In the genomic region with DNA sequence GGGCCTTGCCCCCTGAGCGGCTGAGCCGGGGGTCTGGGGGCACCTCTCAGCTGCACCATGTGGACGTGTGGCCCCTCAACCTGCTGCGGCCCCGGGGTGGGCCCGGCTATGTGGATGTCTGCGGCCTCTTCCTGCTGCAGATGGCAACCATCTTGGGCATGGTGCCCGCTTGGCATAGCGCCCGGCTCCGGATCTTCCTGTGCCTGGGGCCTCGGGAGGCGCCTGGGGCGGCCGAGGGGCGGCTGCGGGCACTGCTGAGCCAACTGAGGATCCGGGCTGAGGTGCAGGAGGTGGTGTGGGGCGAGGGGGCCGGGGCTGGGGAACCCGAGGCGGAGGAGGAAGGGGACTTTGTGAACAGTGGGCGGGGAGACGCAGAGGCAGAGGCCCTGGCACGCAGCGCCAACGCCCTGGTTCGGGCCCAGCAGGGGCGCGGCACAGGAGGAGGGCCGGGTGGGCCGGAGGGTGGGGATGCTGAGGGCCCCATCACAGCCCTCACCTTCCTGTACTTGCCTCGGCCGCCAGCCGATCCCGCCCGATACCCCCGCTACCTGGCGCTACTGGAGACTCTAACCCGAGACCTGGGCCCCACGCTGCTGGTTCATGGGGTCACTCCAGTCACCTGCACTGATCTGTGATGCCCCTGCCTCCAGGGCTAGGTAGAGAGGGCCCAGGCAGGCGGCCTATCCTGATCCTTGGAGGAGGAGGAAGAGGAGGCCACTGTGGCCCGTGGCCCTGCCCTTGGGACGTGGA, we compare ENCODE assay signal across 8 cellular contexts. TPM values are rescaled to one million over a fixed set of nuclear protein-coding genes. Genes with fewer than 3 reads are reported as not detected.
A peak's percentile ranks its signal among the peaks of the same experiment; 100 is the strongest.
DNase-seq lines count a peak whose midpoint lies in the region; ATAC-seq and TF ChIP-seq lines count a peak whose summit lies in the region.

No MANE protein-coding gene starts in this region.

- no peaks in the 10 kb centered on the region for H3K27me3 ChIP-seq in Caco-2 (replicated peaks; ENCODE audit: control insufficient read depth, insufficient read depth, low read length)
- no peaks in the 10 kb centered on the region for H3K27me3 ChIP-seq in brain microvascular endothelial cell (replicated peaks)

- peaks cover 7% of the 10 kb centered on the region for H3K4me1 Mint-ChIP-seq in Caco-2 (ENCODE audit: low read depth, unreplicated experiment)
- peaks cover 14% of the 10 kb centered on the region for H3K4me1 Mint-ChIP-seq in stimulated activated naive CD8-positive, alpha-beta T cell treated with anti-CD3 and anti-CD28 coated beads, Interleukin-15, Interleukin-2, amounts not matched to agents 100 ng/mL and 50 ng/mL, for 24 hours (ENCODE audit: low read depth)

- BruUV-seq in Caco-2 (replicated peaks; lab: Mats Ljungman, UMichigan): no TSS peak

- peaks cover 66% of the 10 kb centered on the region for H3K36me3 Mint-ChIP-seq in Caco-2 (ENCODE audit: insufficient read depth, unreplicated experiment)
- H3K36me3 Mint-ChIP-seq in stimulated activated naive CD8-positive, alpha-beta T cell treated with anti-CD3 and anti-CD28 coated beads, Interleukin-15, Interleukin-2, amounts not matched to agents 100 ng/mL and 50 ng/mL, for 24 hours (ENCODE audit: low read depth): peaks cover 17% of the 10 kb centered on the region

- ATAC-seq in left colon (peak; percentile 83), HG02763 (IDR thresholded peaks at IDR 0.05; ENCODE audit: unreplicated experiment) (no peak)

- H3K27ac Mint-ChIP-seq in Caco-2 (ENCODE audit: unreplicated experiment): peak overlapping the region; percentile 88
- peak overlapping the region; percentile 40 for H3K27ac Mint-ChIP-seq in stimulated activated naive CD8-positive, alpha-beta T cell treated with anti-CD3 and anti-CD28 coated beads, Interleukin-15, Interleukin-2, amounts not matched to agents 100 ng/mL and 50 ng/mL, for 24 hours

- H3K4me3 ChIP-seq in Caco-2 (ENCODE audit: low read depth, low read length) (no peak overlapping the region), brain microvascular endothelial cell (ENCODE audit: low read depth, low read length) (no peak overlapping the region)

- CTCF ChIA-PET in Caco-2 (lab: Charles Lee): no interaction called here

- in situ Hi-C loops in brain microvascular endothelial cell (cut with HindIII; ENCODE audit: low pct_ligation_motif_present, low sequenced_read_pairs): no loop called here

- no peaks in the 10 kb centered on the region for H3K9me3 ChIP-seq in Caco-2

- H3K36me3 ChIP-seq in Caco-2 (ENCODE audit: control insufficient read depth, insufficient read depth, low read length) (no peaks in the 10 kb centered on the region), brain microvascular endothelial cell (replicated peaks) (peaks cover 13% of the 10 kb centered on the region)

- DNase-seq in Caco-2 (no peak), NCI-H1694 (lab: John Stamatoyannopoulos, UW) (peak; percentile 51), amygdala (lab: John Stamatoyannopoulos, UW) (peak in 55 of 56 donors; percentile 27 to 94 (median 69)), left colon (peak; percentile 88 to 89), DMS114 treated with DMSO at 0.1 percent for 48 hours (lab: John Stamatoyannopoulos, UW; ENCODE audit: unreplicated experiment) (no peak), brain microvascular endothelial cell (no peak)

- intact Hi-C loops in Caco-2 (cut with micrococcal nuclease; ENCODE audit: unreplicated experiment): no loop called here
- intact Hi-C loops in left colon (cut with DNase I, micrococcal nuclease): no loop called here

- H3K4me3 Mint-ChIP-seq in Caco-2 (ENCODE audit: unreplicated experiment): peak overlapping the region; percentile 75
- H3K4me3 Mint-ChIP-seq in stimulated activated naive CD8-positive, alpha-beta T cell treated with anti-CD3 and anti-CD28 coated beads, Interleukin-15, Interleukin-2, amounts not matched to agents 100 ng/mL and 50 ng/mL, for 24 hours: peak overlapping the region; percentile 92

- H3K4me1 ChIP-seq in Caco-2: peaks cover 17% of the 10 kb centered on the region

- POLR2A ChIA-PET in Caco-2 (lab: Charles Lee): interaction anchor here (0.7 kb wide), 1 partner anchor 283 kb away, joined by 3 read pairs; no protein-coding TSS in a partner anchor

- H3K9me3 Mint-ChIP-seq in Caco-2 (ENCODE audit: unreplicated experiment): no peaks in the 10 kb centered on the region
- H3K9me3 Mint-ChIP-seq in stimulated activated naive CD8-positive, alpha-beta T cell treated with anti-CD3 and anti-CD28 coated beads, Interleukin-15, Interleukin-2, amounts not matched to agents 100 ng/mL and 50 ng/mL, for 24 hours: no peaks in the 10 kb centered on the region

- H3K27me3 Mint-ChIP-seq in Caco-2 (ENCODE audit: insufficient read depth, unreplicated experiment): no peaks in the 10 kb centered on the region
- no peaks in the 10 kb centered on the region for H3K27me3 Mint-ChIP-seq in stimulated activated naive CD8-positive, alpha-beta T cell treated with anti-CD3 and anti-CD28 coated beads, Interleukin-15, Interleukin-2, amounts not matched to agents 100 ng/mL and 50 ng/mL, for 24 hours

- no peak overlapping the region for H3K27ac ChIP-seq in brain microvascular endothelial cell

- TF ChIP-seq CTCF in Caco-2 (IDR thresholded peaks at IDR 0.05; ENCODE audit: insufficient read depth in 1 of 2, low read depth in 1 of 2, low read length in 1 of 2, severe bottlenecking in 1 of 2, unreplicated experiment in 1 of 2) (no peak), brain microvascular endothelial cell (IDR thresholded peaks at IDR 0.05; ENCODE audit: low read depth, low read length, missing control alignments) (no peak)

RNA-seq across cellular contexts. Expression of gene TRIP6, which starts 1.0 kb away (rescaled TPM):
- total RNA-seq in Caco-2 (2022) (66.6 and 75.5 TPM in 2 replicates), left colon (10 to 100 TPM; 18.6 to 21.4 TPM)

RNA-seq across cellular contexts. Expression of gene SRRT, which starts 8.8 kb away (rescaled TPM):
- total RNA-seq in Caco-2 (2022) (211 and 243 TPM in 2 replicates), left colon (100 to 1,000 TPM in 1 of 2 donors, 10 to 100 TPM in 1; 85.9 to 116 TPM)

RNA-seq across cellular contexts. Expression of gene SLC12A9, which starts 13.6 kb away (rescaled TPM):
- total RNA-seq in Caco-2 (2022) (59.0 and 60.7 TPM in 2 replicates), left colon (10 to 100 TPM; 31.0 to 33.6 TPM)

RNA-seq across cellular contexts. Expression of gene UFSP1, which starts 23.4 kb away (rescaled TPM):
- 4.6 and 5.3 TPM in 2 replicates for total RNA-seq in Caco-2 (2022)
- total RNA-seq in left colon: 1 to 10 TPM; 2.2 to 2.7 TPM

RNA-seq across cellular contexts. Expression of gene ACHE, which starts 29.5 kb away (rescaled TPM):
- total RNA-seq in Caco-2 (2022) (16.5 and 19.0 TPM in 2 replicates), left colon (10 to 100 TPM; 18.4 to 29.2 TPM)

Comparison
In these comparisons a context has a peak if more than half of its experiments do, and no peak if none do; other contexts are left out.
1. DNase-seq: peak in NCI-H1694 (single experiment), amygdala (55 of 56) and left colon (2 of 2); none in Caco-2 (0 of 2), DMS114 treated with DMSO at 0.1 percent for 48 hours (single experiment) and brain microvascular endothelial cell (single experiment).